15 cellular contexts compared by ENCODE assay signal in genomic region chr7:7254319-7254718, GRCh38.
"Had no signal": no experiment of that assay in that cellular context is flagged by ENCODE, and none has a peak within 500 bp of the region (broad histone marks: within the 10 kb centered on the region; RNA-seq: fewer than 3 reads in every experiment).

No MANE protein-coding gene starts in this region.

- H3K9ac ChIP-seq: parathyroid adenoma had no signal

- H3K27me3 ChIP-seq: colonic mucosa, heart left ventricle, tibial artery, upper lobe of right lung, vagina had no signal

- H3K27ac ChIP-seq: colonic mucosa, heart left ventricle, prostate gland, tibial artery, upper lobe of right lung, vagina had no signal

- ATAC-seq: heart left ventricle; stimulated activated naive CD8-positive, alpha-beta T cell treated with anti-CD3 and anti-CD28 coated beads, Interleukin-15, Interleukin-2, amounts not matched to agents 100 U/mL and 50 U/mL, for 24 hours; upper lobe of right lung had no signal

- H2AFZ ChIP-seq: parathyroid adenoma had no signal

- H3K9me3 Mint-ChIP-seq: nephron progenitor cell had no signal

- H3K4me3 Mint-ChIP-seq: nephron progenitor cell had no signal

- H3K4me3 ChIP-seq: colonic mucosa, heart left ventricle, prostate gland, smooth muscle cell, tibial artery, upper lobe of right lung, vagina had no signal

- DNase-seq: colonic mucosa; dermis blood vessel endothelial cell; heart left ventricle; hypothalamus; kidney glomerular epithelial cell; mammary epithelial cell; nephron progenitor cell; stimulated activated CD4-positive, alpha-beta T cell treated with anti-CD3 and anti-CD28 coated beads, Interleukin-2, amount 100 ng/mL, for 48 hours; stimulated activated naive CD8-positive, alpha-beta T cell treated with anti-CD3 and anti-CD28 coated beads, Interleukin-15, Interleukin-2, amounts not matched to agents 100 U/mL and 50 U/mL, for 24 hours; tibial artery; upper lobe of right lung had no signal

- H3K9me3 ChIP-seq: colonic mucosa, heart left ventricle, prostate gland, tibial artery, upper lobe of right lung, vagina had no signal

- H3K79me2 ChIP-seq: parathyroid adenoma had no signal

- H3K4me1 ChIP-seq: colonic mucosa, prostate gland, vagina had no signal

- H3K36me3 ChIP-seq: colonic mucosa, prostate gland, upper lobe of right lung, vagina had no signal

- H3K4me2 ChIP-seq: smooth muscle cell had no signal
